Comparison of ENCODE assay signal across 18 cellular contexts in the genomic region with DNA sequence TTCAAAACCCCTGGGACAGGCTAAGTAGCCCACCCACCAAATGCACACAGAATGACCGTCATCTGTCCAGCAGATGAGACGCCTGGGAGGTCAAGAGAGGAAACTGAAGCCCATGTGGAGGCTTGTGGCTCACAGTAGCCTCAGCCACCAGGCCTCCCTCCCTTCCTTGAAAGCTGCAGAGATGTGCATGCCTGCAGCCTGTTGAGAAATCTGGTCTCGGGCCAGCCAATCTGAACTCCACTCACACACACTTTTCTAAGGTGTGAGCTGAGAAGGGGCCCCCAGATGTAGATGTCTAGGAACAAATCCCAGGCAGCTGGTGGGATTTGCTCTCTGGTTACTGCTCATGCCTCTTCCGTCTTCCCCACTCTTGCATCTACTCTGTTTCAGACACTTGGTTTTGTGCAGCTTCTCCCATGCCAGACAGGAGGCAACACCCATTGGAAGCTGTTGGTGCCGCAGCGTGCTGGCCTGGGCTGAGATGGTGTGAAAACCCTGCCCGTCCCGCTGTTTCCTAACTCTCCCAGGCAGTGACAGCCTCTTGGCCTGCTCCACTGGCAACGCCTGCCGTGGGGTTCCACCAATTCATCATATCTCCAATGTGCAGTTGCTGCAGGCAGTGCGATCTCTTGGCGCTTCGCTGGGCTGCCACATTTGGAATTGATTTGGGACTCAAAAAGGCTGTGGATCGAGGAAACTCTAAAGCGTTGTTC. TPM values are rescaled to one million over a fixed set of nuclear protein-coding genes. Genes with fewer than 3 reads are reported as not detected.
A peak's percentile ranks its signal among the peaks of the same experiment; 100 is the strongest.
DNase-seq lines count a peak whose midpoint lies in the region; ATAC-seq and TF ChIP-seq lines count a peak whose summit lies in the region.
"Had no signal": no experiment of that assay in that cellular context is flagged by ENCODE, and none has a peak within 500 bp of the region (broad histone marks: within the 10 kb centered on the region; RNA-seq: fewer than 3 reads in every experiment).

No MANE protein-coding gene starts in this region.

- TF ChIP-seq POLR2A in suprapubic skin (IDR thresholded peaks at IDR 0.05) = no peak

- DNase-seq in Daoy (ENCODE audit: low read depth) (peak; percentile 21), RWPE2 (ENCODE audit: low spot score) (no peak), lower lobe of right lung (no peak), suprapubic skin (ENCODE audit: low spot score in 2 of 2) (peak; percentile 78 to 89), glomerular visceral epithelial cell (ENCODE audit: extremely low spot score) (no peak), SJCRH30 (no peak)
- DNase-seq: effector CD8-positive, alpha-beta T cell; heart right ventricle; naive thymus-derived CD4-positive, alpha-beta T cell; NCI-H1092; NCI-H524; small intestine; stimulated activated CD4-positive, alpha-beta T cell treated with anti-CD3 and anti-CD28 coated beads, Interleukin-4, amount 100 ng/mL, for 4 hours had no signal

- H3K4me3 ChIP-seq in RWPE2 (ENCODE audit: severe bottlenecking) (no peak overlapping the region), lower lobe of right lung (peak overlapping the region; percentile 22), suprapubic skin (peak overlapping the region; percentile 31), SJCRH30 (no peak overlapping the region)
- H3K4me3 ChIP-seq: heart right ventricle had no signal

- WGBS in suprapubic skin = 38% methylated on average over 12 of the region's 15 CpGs

- no peaks in the 10 kb centered on the region for H3K4me1 ChIP-seq in RWPE2 (ENCODE audit: insufficient read depth, poor library complexity, severe bottlenecking)
- H3K4me1 ChIP-seq in lower lobe of right lung = no peaks in the 10 kb centered on the region
- H3K4me1 ChIP-seq in suprapubic skin = peaks cover 18% of the 10 kb centered on the region
- no peaks in the 10 kb centered on the region for H3K4me1 ChIP-seq in SJCRH30
- H3K4me1 ChIP-seq: heart right ventricle had no signal

- H3K36me3 ChIP-seq in RWPE2 (ENCODE audit: low read depth) = no peaks in the 10 kb centered on the region
- no peaks in the 10 kb centered on the region for H3K36me3 ChIP-seq in lower lobe of right lung
- H3K36me3 ChIP-seq in suprapubic skin = no peaks in the 10 kb centered on the region
- no peaks in the 10 kb centered on the region for H3K36me3 ChIP-seq in SJCRH30
- H3K36me3 ChIP-seq: heart right ventricle had no signal

- no peaks in the 10 kb centered on the region for H3K27me3 ChIP-seq in RWPE2 (ENCODE audit: insufficient read depth, poor library complexity, severe bottlenecking)
- H3K27me3 ChIP-seq in lower lobe of right lung (ENCODE audit: low read depth) = no peaks in the 10 kb centered on the region
- H3K27me3 ChIP-seq in suprapubic skin = no peaks in the 10 kb centered on the region
- no peaks in the 10 kb centered on the region for H3K27me3 ChIP-seq in SJCRH30

- ATAC-seq in RWPE2 (ENCODE audit: low read depth) (peak; percentile 35; the same call in 1 of the 3 replicates), lower lobe of right lung (peak in 1 of 2 donors; percentile 41), HG02623 (IDR thresholded peaks at IDR 0.05; ENCODE audit: unreplicated experiment) (no peak)
- ATAC-seq: naive thymus-derived CD4-positive, alpha-beta T cell had no signal

- TF ChIP-seq EP300 in suprapubic skin (IDR thresholded peaks at IDR 0.05) = no peak

- H3K27ac ChIP-seq in RWPE2 (ENCODE audit: poor library complexity, severe bottlenecking) (no peak overlapping the region), lower lobe of right lung (no peak overlapping the region), suprapubic skin (peak overlapping the region; percentile 64), SJCRH30 (no peak overlapping the region)
- H3K27ac ChIP-seq: heart right ventricle had no signal

- H3K9me3 ChIP-seq in RWPE2 (ENCODE audit: severe bottlenecking) = no peaks in the 10 kb centered on the region
- H3K9me3 ChIP-seq in lower lobe of right lung = no peaks in the 10 kb centered on the region
- H3K9me3 ChIP-seq in suprapubic skin = no peaks in the 10 kb centered on the region
- no peaks in the 10 kb centered on the region for H3K9me3 ChIP-seq in SJCRH30 (replicated peaks)
- H3K9me3 ChIP-seq: heart right ventricle had no signal

- intact Hi-C loops in lower lobe of right lung (cut with DNase I) = no loop called here

- no peak for TF ChIP-seq CTCF in RWPE2 (IDR thresholded peaks at IDR 0.05; ENCODE audit: poor library complexity, severe bottlenecking)
- no peak for TF ChIP-seq CTCF in lower lobe of right lung (IDR thresholded peaks at IDR 0.05)
- TF ChIP-seq CTCF in suprapubic skin (IDR thresholded peaks at IDR 0.05) = no peak

RNA-seq across cellular contexts. Expression of gene PAX1, which starts 24.1 kb away (rescaled TPM):
- total RNA-seq in Daoy (2014; rRNA removed; shearing (Covaris generic)) = under 0.01 and 0.12 TPM in 2 replicates
- total RNA-seq in lower lobe of right lung = not detected
- total RNA-seq in suprapubic skin = under 1 TPM in 2 of 4 donors, not detected in 2; 0.08 to 0.21 TPM
- total RNA-seq in SJCRH30 (2014; rRNA removed; shearing (Covaris generic)) = not detected in 2 replicates
- total RNA-seq: B cell; fibroblast of lung; heart right ventricle; naive thymus-derived CD4-positive, alpha-beta T cell; Right ventricle myocardium inferior; T-helper 1 cell treated with Interleukin-12 subunit alpha and Interleukin-12 subunit beta and Interleukin-4 antibody, amounts not matched to agents 30 ng/mL and 1 ng/mL, for 36 hours had no signal

Comparison
In these comparisons a context has a peak if more than half of its experiments do, and no peak if none do; other contexts are left out.
1. DNase-seq: peak in Daoy (single experiment) and suprapubic skin (2 of 2); none in RWPE2 (single experiment), lower lobe of right lung (single experiment), glomerular visceral epithelial cell (single experiment) and SJCRH30 (0 of 2).
2. H3K4me3 ChIP-seq: peak in lower lobe of right lung (single experiment) and suprapubic skin (single experiment); none in RWPE2 (single experiment) and SJCRH30 (single experiment).